ENCODE assay signal across 9 cellular contexts in genomic region chr11:47268448-47269001, GRCh38. TPM values are rescaled to one million over a fixed set of nuclear protein-coding genes. Genes with fewer than 3 reads are reported as not detected.
DNase-seq lines count a peak whose midpoint lies in the region; ATAC-seq, FAIRE-seq and TF ChIP-seq lines count a peak whose summit lies in the region.
"Had no signal": no experiment of that assay in that cellular context is flagged by ENCODE, and none has a peak within 500 bp of the region (broad histone marks: within the 10 kb centered on the region; RNA-seq: fewer than 3 reads in every experiment).

No MANE protein-coding gene starts in this region.

- no peaks in the 10 kb centered on the region for H3K27me3 Mint-ChIP-seq in CD4-positive, alpha-beta T cell
- no peaks in the 10 kb centered on the region for H3K27me3 Mint-ChIP-seq in effector memory CD8-positive, alpha-beta T cell

- DNase-seq in CD4-positive, alpha-beta T cell, result no peak
- DNase-seq in MM.1S (no peak), pancreas (peak in 1 of 6 donors; percentile 19), NCI-H2081 treated with DMSO at 0.1 percent for 48 hours (lab: John Stamatoyannopoulos, UW) (no peak)
- no peak for DNase-seq in effector memory CD8-positive, alpha-beta T cell
- DNase-seq in stimulated activated CD4-positive, alpha-beta T cell treated with anti-CD3 and anti-CD28 coated beads, Interleukin-15, amount 100 ng/mL, for 24 hours, result no peak
- DNase-seq: NCI-H1694 treated with DMSO at 0.1 percent for 48 hours had no signal

- CTCF ChIA-PET in CD4-positive, alpha-beta T cell (lab: Charles Lee), result interaction anchor here (0.7 to 1.4 kb wide), 3 partner anchors 32 to 54 kb away, joined by 3 read pairs; partner anchors contain the start of gene DDB2

- H3K9ac ChIP-seq in MM.1S (ENCODE audit: low read length), result no peak overlapping the region

- peaks cover 51% of the 10 kb centered on the region for H3K4me1 Mint-ChIP-seq in CD4-positive, alpha-beta T cell (ENCODE audit: low read depth)
- peaks cover 34 to 37% of the 10 kb centered on the region in 2 donors for H3K4me1 Mint-ChIP-seq in effector memory CD8-positive, alpha-beta T cell (ENCODE audit: low read depth in 2 of 2)

- H2AFZ ChIP-seq in MM.1S (ENCODE audit: low read length), result peak overlapping the region; percentile 95

- no peak for ATAC-seq in CD4-positive, alpha-beta T cell (ENCODE audit: poor library complexity)
- no peak for ATAC-seq in effector memory CD8-positive, alpha-beta T cell (replicated peaks)
- no peak for ATAC-seq in pancreas
- no peak for ATAC-seq in HG03520 (IDR thresholded peaks at IDR 0.05; ENCODE audit: unreplicated experiment)
- no peak for ATAC-seq in HG03025 (IDR thresholded peaks at IDR 0.05; ENCODE audit: low FRiP score, unreplicated experiment)

- H3K36me3 Mint-ChIP-seq in CD4-positive, alpha-beta T cell (ENCODE audit: low read depth), result peaks cover 23% of the 10 kb centered on the region
- H3K36me3 Mint-ChIP-seq in effector memory CD8-positive, alpha-beta T cell (ENCODE audit: insufficient read depth), result peaks cover 15% of the 10 kb centered on the region

- peaks cover 32% of the 10 kb centered on the region for H3K79me2 ChIP-seq in MM.1S (ENCODE audit: low read length)

- H3F3A ChIP-seq in MM.1S (ENCODE audit: insufficient read depth, low read length), result peaks cover 17% of the 10 kb centered on the region

- peaks cover 26% of the 10 kb centered on the region for H3K4me1 ChIP-seq in MM.1S (ENCODE audit: low read length)
- peaks cover 13 to 15% (median 14%) of the 10 kb centered on the region in 3 donors for H3K4me1 ChIP-seq in pancreas

- peak overlapping the region; percentile 94 for H3K4me3 Mint-ChIP-seq in CD4-positive, alpha-beta T cell
- peak overlapping the region; percentile 79 to 89 for H3K4me3 Mint-ChIP-seq in effector memory CD8-positive, alpha-beta T cell

- H3K9me3 Mint-ChIP-seq in CD4-positive, alpha-beta T cell, result no peaks in the 10 kb centered on the region
- no peaks in the 10 kb centered on the region for H3K9me3 Mint-ChIP-seq in effector memory CD8-positive, alpha-beta T cell

- H3K27me3 ChIP-seq in CD4-positive, alpha-beta T cell (ENCODE audit: control insufficient read depth, insufficient read depth, low read length), result no peaks in the 10 kb centered on the region
- H3K27me3 ChIP-seq in MM.1S (replicated peaks; ENCODE audit: insufficient read depth, low read length) (no peaks in the 10 kb centered on the region), pancreas (no peaks in the 10 kb centered on the region)

- H3K36me3 ChIP-seq in MM.1S (replicated peaks; ENCODE audit: insufficient read depth, low read length), result no peaks in the 10 kb centered on the region
- no peaks in the 10 kb centered on the region for H3K36me3 ChIP-seq in pancreas

- WGBS in pancreas, 2 donors, result 71 to 73% methylated on average over 13 of the region's 13 CpGs

- H4K20me1 ChIP-seq in MM.1S (ENCODE audit: insufficient read depth, low read length), result 0 out of 2 replicates have a peak, but pooled peaks cover 10% of the 10 kb centered on the region

- POLR2A ChIA-PET in CD4-positive, alpha-beta T cell (lab: Charles Lee), result interaction anchor here (0.6 to 2.3 kb wide), 8 partner anchors 9 to 113 kb away, joined by 3 to 24 read pairs (median 4); partner anchors contain the start of genes ACP2 and DDB2

- peak overlapping the region; percentile 91 for H3K27ac ChIP-seq in CD4-positive, alpha-beta T cell (ENCODE audit: low read depth, low read length)
- H3K27ac ChIP-seq in MM.1S (ENCODE audit: low read length) (no peak overlapping the region), pancreas (peak overlapping the region; percentile 84 to 95 (median 94))

- H3K27ac Mint-ChIP-seq in CD4-positive, alpha-beta T cell, result peak overlapping the region; percentile 99
- peak overlapping the region; percentile 86 to 92 for H3K27ac Mint-ChIP-seq in effector memory CD8-positive, alpha-beta T cell

- H3K9me3 ChIP-seq in CD4-positive, alpha-beta T cell (ENCODE audit: control insufficient read depth, low read length), result no peaks in the 10 kb centered on the region
- H3K9me3 ChIP-seq in MM.1S (replicated peaks; ENCODE audit: insufficient read depth, low read length) (no peaks in the 10 kb centered on the region), pancreas (no peaks in the 10 kb centered on the region)

- TF ChIP-seq CTCF in CD4-positive, alpha-beta T cell (IDR thresholded peaks at IDR 0.05), result peak; percentile 30
- no peak for TF ChIP-seq CTCF in MM.1S (IDR thresholded peaks at IDR 0.05; ENCODE audit: low read length)
- TF ChIP-seq CTCF in pancreas (IDR thresholded peaks at IDR 0.05), result no peak

- intact Hi-C loops in CD4-positive, alpha-beta T cell (cut with DNase I, micrococcal nuclease), result loop anchor here (1.0 kb wide), 6 partner anchors 20 to 158 kb away; partner anchors contain the start of genes ACP2 (in 2 of the 2), DDB2 (in 1 of the 2) and PSMC3 (in 1 of the 2)
- intact Hi-C loops in pancreas (cut with DNase I), result no loop called here

- peak overlapping the region; percentile 94 for H3K4me2 ChIP-seq in MM.1S (ENCODE audit: low read depth, low read length)

- no peaks in the 10 kb centered on the region for H3K9me2 ChIP-seq in MM.1S (replicated peaks; ENCODE audit: insufficient read depth, low read length)

- H3K4me3 ChIP-seq in MM.1S (ENCODE audit: low read length) (0 out of 2 replicates have a peak overlapping the region, but pooled peaks have one; percentile 86), pancreas (peak overlapping the region in 2 of 4 donors; percentile 73 to 78)

- no peak for FAIRE-seq in pancreas (lab: Jason Lieb, UNC)

RNA-seq across cellular contexts. Expression of gene MADD, which starts 1.4 kb away (rescaled TPM):
- 100 to 1,000 TPM; 161 to 178 TPM for total RNA-seq in CD4-positive, alpha-beta T cell
- total RNA-seq in pancreas, result 10 to 100 TPM; 15.0 to 36.9 (median 20.0) TPM
- 10 to 100 TPM; 22.0 to 35.5 TPM for polyA plus RNA-seq in pancreas

RNA-seq across cellular contexts. Expression of gene NR1H3, which starts 10.7 kb away (rescaled TPM):
- total RNA-seq in CD4-positive, alpha-beta T cell, result 1 to 10 TPM; 1.8 to 2.3 TPM
- total RNA-seq in pancreas, result 10 to 100 TPM in 5 of 6 donors, 1 to 10 TPM in 1; 8.9 to 24.0 (median 15.2) TPM
- 10 to 100 TPM; 54.9 to 60.0 TPM for polyA plus RNA-seq in pancreas

RNA-seq across cellular contexts. Expression of gene ACP2, which starts 19.9 kb away (rescaled TPM):
- 10 to 100 TPM; 16.8 to 17.2 TPM for total RNA-seq in CD4-positive, alpha-beta T cell
- total RNA-seq in pancreas, result 10 to 100 TPM; 22.5 to 38.1 (median 29.7) TPM
- 10 to 100 TPM; 40.4 to 53.6 TPM for polyA plus RNA-seq in pancreas

RNA-seq across cellular contexts. Expression of gene DDB2, which starts 53.8 kb away (rescaled TPM):
- 10 to 100 TPM; 57.3 to 57.6 TPM for total RNA-seq in CD4-positive, alpha-beta T cell
- total RNA-seq in pancreas, result 10 to 100 TPM in 5 of 6 donors, 1 to 10 TPM in 1; 10.0 to 46.2 (median 20.0) TPM
- 10 to 100 TPM; 31.2 to 45.9 TPM for polyA plus RNA-seq in pancreas

Comparison
In these comparisons a context has a peak if more than half of its experiments do, and no peak if none do; other contexts are left out.
1. RNA of gene MADD, which starts 1.4 kb away (total RNA-seq): 161 to 178 TPM in CD4-positive, alpha-beta T cell; 15.0 to 36.9 TPM in pancreas; every median in the first group is over 4 times any median in the second.
2. intact Hi-C loops: an anchor here in CD4-positive, alpha-beta T cell (1.0 kb wide); none called in pancreas.